Comparison of ENCODE assay signal across 22 cellular contexts in the genomic region with DNA sequence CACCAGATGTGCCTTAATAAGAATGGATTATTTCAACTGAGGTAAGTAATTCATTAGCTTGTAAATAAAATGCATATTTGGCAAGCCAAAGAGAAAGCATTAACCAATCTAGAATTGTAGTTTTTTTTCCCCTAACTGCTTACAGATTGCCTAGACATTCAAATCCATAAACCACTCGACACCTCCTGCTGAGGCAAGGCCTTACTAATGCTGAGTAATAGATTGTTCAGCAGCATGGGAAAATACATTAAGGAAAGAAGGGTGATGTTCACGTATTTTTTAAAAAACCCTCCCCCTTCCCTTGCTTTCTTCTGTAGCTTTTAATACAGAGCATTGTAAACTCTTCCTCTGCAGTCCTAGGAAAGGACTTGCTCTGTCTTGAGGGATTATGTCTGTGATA. TPM values are rescaled to one million over a fixed set of nuclear protein-coding genes. Genes with fewer than 3 reads are reported as not detected.
A peak's percentile ranks its signal among the peaks of the same experiment; 100 is the strongest.
DNase-seq lines count a peak whose midpoint lies in the region; ATAC-seq and TF ChIP-seq lines count a peak whose summit lies in the region.
"Had no signal": no experiment of that assay in that cellular context is flagged by ENCODE, and none has a peak within 500 bp of the region (broad histone marks: within the 10 kb centered on the region; RNA-seq: fewer than 3 reads in every experiment).

No MANE protein-coding gene starts in this region.

- H3K4me1 ChIP-seq in HUES64 (ENCODE audit: insufficient read depth, low read length), result peaks cover 49% of the 10 kb centered on the region
- H3K4me1 ChIP-seq: left lung, pancreas, transverse colon had no signal

- H3K36me3 Mint-ChIP-seq in immature natural killer cell, result no peaks in the 10 kb centered on the region
- H3K36me3 Mint-ChIP-seq: activated naive CD4-positive, alpha-beta T cell treated with anti-CD3 and anti-CD28 coated beads, Interleukin-2, amount 50 U/mL, for 72 hours had no signal

- no peaks in the 10 kb centered on the region for H3K4me1 Mint-ChIP-seq in immature natural killer cell

- DNase-seq in ELR (ENCODE audit: low read depth) (peak; percentile 7), astrocyte of the spinal cord (ENCODE audit: low read depth, low spot score) (peak; percentile 93), kidney tubule cell (ENCODE audit: low spot score) (peak; percentile 70), Right ventricle myocardium superior (no peak), immature natural killer cell (no peak)
- DNase-seq: activated CD4-positive, alpha-beta T cell treated with anti-CD3 and anti-CD28 coated beads, Interleukin-2, amount 50 U/mL, for 1 hour; activated T-cell treated with anti-CD3 and anti-CD28 coated beads, Interleukin-2, amount 50 U/mL, for 24 hours; central memory CD4-positive, alpha-beta T cell; effector CD8-positive, alpha-beta T cell; left lung; NCI-H1048; NCI-H524 treated with DMSO at 0.1 percent for 48 hours; pancreas; stimulated activated CD4-positive, alpha-beta T cell treated with anti-CD3 and anti-CD28 coated beads, Interleukin-12 subunit alpha, Interleukin-12 subunit beta, amount 100 ng/mL, for 4 hours; stimulated activated naive CD4-positive, alpha-beta T cell treated with Interleukin-2 at 50 U/mL for 16 hours; transverse colon had no signal

- WGBS in HUES64, result 50% methylated on average over 1 of the region's 2 CpGs

- no peak overlapping the region for H3K9ac ChIP-seq in HUES64 (ENCODE audit: low read depth, low read length)

- in situ Hi-C loops in astrocyte of the spinal cord (cut with HindIII; ENCODE audit: low sequenced_read_pairs), result no loop called here

- peaks cover 0 to 5% (median 3%) of the 10 kb centered on the region in 6 donors for H3K9me3 Mint-ChIP-seq in immature natural killer cell
- H3K9me3 Mint-ChIP-seq: activated T-cell treated with anti-CD3 and anti-CD28 coated beads, Interleukin-2, amount 50 U/mL, for 24 hours had no signal

- no peak overlapping the region for H3K27ac Mint-ChIP-seq in immature natural killer cell
- H3K27ac Mint-ChIP-seq: activated naive CD4-positive, alpha-beta T cell treated with anti-CD3 and anti-CD28 coated beads, Interleukin-2, amount 50 U/mL, for 72 hours; activated T-cell treated with anti-CD3 and anti-CD28 coated beads, Interleukin-2, amount 50 U/mL, for 24 hours had no signal

- intact Hi-C loops in Right ventricle myocardium superior (cut with DNase I), result no loop called here

- no peaks in the 10 kb centered on the region for H3K36me3 ChIP-seq in HUES64 (ENCODE audit: insufficient read depth, low read length)
- H3K36me3 ChIP-seq: left lung, pancreas, transverse colon had no signal

- TF ChIP-seq CTCF in astrocyte of the spinal cord (IDR thresholded peaks at IDR 0.05; ENCODE audit: low read depth, low read length), result no peak

- H3K9me3 ChIP-seq in HUES64 (ENCODE audit: insufficient read depth, low read depth, low read length), result no peaks in the 10 kb centered on the region
- H3K9me3 ChIP-seq: left lung, pancreas, transverse colon had no signal

- no peak for ATAC-seq in HG03354 (IDR thresholded peaks at IDR 0.05; ENCODE audit: poor library complexity, severe bottlenecking, unreplicated experiment)
- ATAC-seq in Right ventricle myocardium superior (ENCODE audit: poor library complexity), result no peak
- no peak for ATAC-seq in HG02852 (IDR thresholded peaks at IDR 0.05; ENCODE audit: unreplicated experiment)
- ATAC-seq: activated naive CD4-positive, alpha-beta T cell treated with anti-CD3 and anti-CD28 coated beads, Interleukin-2, amount 50 U/mL, for 72 hours; HCT116; left lung; pancreas had no signal

- no peaks in the 10 kb centered on the region for H3K27me3 ChIP-seq in HUES64 (ENCODE audit: insufficient read depth, low read length)
- H3K27me3 ChIP-seq: left lung, pancreas, transverse colon had no signal

- no peak overlapping the region for H3K4me3 Mint-ChIP-seq in immature natural killer cell
- H3K4me3 Mint-ChIP-seq: activated T-cell treated with anti-CD3 and anti-CD28 coated beads, Interleukin-2, amount 50 U/mL, for 24 hours had no signal

- H3K27ac ChIP-seq in HUES64 (ENCODE audit: low read depth, low read length), result peak overlapping the region; percentile 0; the same call in 1 of the 2 replicates
- H3K27ac ChIP-seq: left lung, pancreas, transverse colon had no signal

- H3K4me3 ChIP-seq in HUES64 (ENCODE audit: low read length), result no peak overlapping the region
- no peak overlapping the region for H3K4me3 ChIP-seq in astrocyte of the spinal cord (ENCODE audit: low read depth, low read length)
- H3K4me3 ChIP-seq: left lung, pancreas, transverse colon had no signal

- H3K27me3 Mint-ChIP-seq in immature natural killer cell (ENCODE audit: low read depth in 3 of 3), result no peaks in the 10 kb centered on the region
- H3K27me3 Mint-ChIP-seq: activated T-cell treated with anti-CD3 and anti-CD28 coated beads, Interleukin-2, amount 50 U/mL, for 24 hours had no signal

RNA-seq across cellular contexts. Expression of gene LINC00305, which starts 17.0 kb away (rescaled TPM):
- polyA plus RNA-seq in HUES64 (2013, experiment 1 of 2), result not detected
- polyA plus RNA-seq in HUES64 (2013, experiment 2 of 2), result not detected
- not detected for total RNA-seq in Right ventricle myocardium superior
- not detected for polyA plus RNA-seq in immature natural killer cell
- total RNA-seq: activated naive CD4-positive, alpha-beta T cell treated with anti-CD3 and anti-CD28 coated beads, Interleukin-2, amount 50 U/mL, for 72 hours; pancreas; transverse colon had no signal
- polyA plus RNA-seq: BJ had no signal

Comparison
In these comparisons a context has a peak if more than half of its experiments do, and no peak if none do; other contexts are left out.
1. DNase-seq: peak in ELR (single experiment), astrocyte of the spinal cord (single experiment) and kidney tubule cell (single experiment); none in Right ventricle myocardium superior (single experiment) and immature natural killer cell (0 of 3).